ENCODE assay signal across 25 cellular contexts in genomic region chr2:167721593-167721992, GRCh38.
"Had no signal": no experiment of that assay in that cellular context is flagged by ENCODE, and none has a peak within 500 bp of the region (broad histone marks: within the 10 kb centered on the region; RNA-seq: fewer than 3 reads in every experiment).

No MANE protein-coding gene starts in this region.

- H3K27me3 ChIP-seq: dorsolateral prefrontal cortex, esophagus muscularis mucosa, foreskin keratinocyte had no signal

- H3K9me3 Mint-ChIP-seq: immature natural killer cell had no signal

- H3K4me3 ChIP-seq: coronary artery, dorsolateral prefrontal cortex, esophagus muscularis mucosa, heart right ventricle, left ventricle myocardium inferior, lower lobe of right lung had no signal

- H3K27ac Mint-ChIP-seq: immature natural killer cell had no signal

- H3K36me3 Mint-ChIP-seq: immature natural killer cell; naive thymus-derived CD4-positive, alpha-beta T cell had no signal

- H3K4me1 ChIP-seq: esophagus muscularis mucosa, foreskin keratinocyte, heart right ventricle, left ventricle myocardium inferior, lower lobe of right lung had no signal

- H3K27me3 Mint-ChIP-seq: naive thymus-derived CD4-positive, alpha-beta T cell had no signal

- H3K4me1 Mint-ChIP-seq: immature natural killer cell; naive thymus-derived CD4-positive, alpha-beta T cell had no signal

- H3K36me3 ChIP-seq: esophagus muscularis mucosa, heart right ventricle, left ventricle myocardium inferior, lower lobe of right lung had no signal

- DNase-seq: dermis blood vessel endothelial cell; effector CD4-positive, alpha-beta T cell; effector memory CD4-positive, alpha-beta T cell; foreskin keratinocyte; glutamatergic neuron; head of caudate nucleus; heart right ventricle; hippocampal formation; immature natural killer cell; islet precursor cell; kidney; kidney glomerular epithelial cell; left colon; left ventricle myocardium inferior; lower lobe of right lung; mesenchymal stem cell; midbrain; naive thymus-derived CD4-positive, alpha-beta T cell had no signal

- FAIRE-seq: colon, endothelial cell of umbilical vein, frontal cortex, kidney had no signal

- H3K27ac ChIP-seq: coronary artery, esophagus muscularis mucosa, foreskin keratinocyte, heart right ventricle, left ventricle myocardium inferior, lower lobe of right lung had no signal

- H3K9me3 ChIP-seq: esophagus muscularis mucosa, left ventricle myocardium inferior, lower lobe of right lung had no signal

- H3K4me3 Mint-ChIP-seq: immature natural killer cell; naive thymus-derived CD4-positive, alpha-beta T cell had no signal

- ATAC-seq: foreskin keratinocyte; heart right ventricle; left colon; left lobe of liver; lower lobe of right lung; naive thymus-derived CD4-positive, alpha-beta T cell had no signal
